Comparison of ENCODE assay signal across 1 cellular context in genomic region chr1:37434292-37434907, GRCh38.
TF ChIP-seq lines count a peak whose summit lies in the region.

No MANE protein-coding gene starts in this region.

TF ChIP-seq in GM23338, 12 proteins besides CTCF, POLR2A, EP300 and RAD21 (continued from another document):
- TF ChIP-seq ZNF462 (CRISPR knock-in tag; IDR thresholded peaks at IDR 0.05) (no peak), ZNF331 (CRISPR knock-in tag; IDR thresholded peaks at IDR 0.05; ENCODE audit: low read depth) (no peak)
TF ChIP-seq in GM23338: peak in this region for 0.
